Comparison of ENCODE assay signal across 9 cellular contexts in the genomic region with DNA sequence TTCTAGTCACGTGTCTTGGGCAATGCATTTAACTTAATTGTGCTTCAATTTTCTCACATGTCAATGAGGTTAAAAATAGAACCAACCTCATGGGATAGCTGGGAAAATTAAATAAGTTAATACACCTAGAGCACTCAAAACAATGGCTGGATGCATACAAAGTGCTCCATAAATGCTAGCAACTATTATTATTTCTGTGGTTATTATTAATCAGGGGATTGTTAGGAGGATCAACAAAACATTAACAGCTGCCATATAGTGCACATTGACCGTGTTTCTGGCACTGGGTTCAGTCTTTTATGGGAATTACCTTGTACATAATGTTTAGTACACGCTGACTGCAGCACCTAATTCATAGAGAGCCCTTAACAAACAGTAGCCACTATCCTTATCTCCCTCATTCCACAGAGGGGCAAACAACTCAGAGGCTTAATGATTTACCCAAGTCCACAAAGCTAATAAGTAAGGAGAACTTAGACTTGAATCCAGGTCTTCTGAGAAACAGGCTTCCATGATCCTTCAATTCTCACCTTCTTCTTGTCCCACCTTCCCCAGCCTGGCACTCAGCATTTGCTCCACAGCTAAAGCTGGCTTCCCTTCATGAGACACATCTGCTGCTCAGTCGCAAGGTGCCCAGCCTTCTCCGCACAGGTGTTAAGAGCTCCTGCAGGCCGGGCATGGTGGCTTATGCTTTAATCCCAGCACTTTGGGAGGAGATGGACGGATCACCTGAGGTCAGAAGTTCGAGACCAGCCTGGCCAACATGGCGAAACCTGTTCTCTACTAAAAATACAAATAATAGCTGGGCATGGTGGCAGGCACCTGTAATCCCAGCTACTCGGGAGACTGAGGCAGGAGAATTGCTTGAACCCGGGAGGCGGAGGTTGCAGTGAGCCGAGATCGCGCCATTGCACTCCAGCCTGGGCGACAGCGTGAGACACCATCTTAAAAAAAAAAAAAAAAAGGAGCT.
A peak's percentile ranks its signal among the peaks of the same experiment; 100 is the strongest.
DNase-seq lines count a peak whose midpoint lies in the region; ATAC-seq, FAIRE-seq and TF ChIP-seq lines count a peak whose summit lies in the region.
"Had no signal": no experiment of that assay in that cellular context is flagged by ENCODE, and none has a peak within 500 bp of the region (broad histone marks: within the 10 kb centered on the region; RNA-seq: fewer than 3 reads in every experiment).

No MANE protein-coding gene starts in this region.

- peaks cover 3% of the 10 kb centered on the region for H3K9me3 ChIP-seq in keratinocyte (ENCODE audit: control insufficient read depth, low read depth, low read length)
- no peaks in the 10 kb centered on the region for H3K9me3 ChIP-seq in spleen

- intact Hi-C loops in spleen (cut with DNase I; ENCODE audit: low total_unique reads), result no loop called here

- TF ChIP-seq POLR2A in spleen (IDR thresholded peaks at IDR 0.05), result no peak

- FAIRE-seq in RCC 7860 (lab: Jason Lieb, UNC), result peak; percentile 90
- no peak for FAIRE-seq in keratinocyte (lab: Jason Lieb, UNC)
- FAIRE-seq: colon had no signal

- dilution Hi-C loops in keratinocyte (cut with MboI; ENCODE audit: extremely low pct_ligation_motif_present, low sequenced_read_pairs), result no loop called here

- H3K9ac ChIP-seq in keratinocyte (ENCODE audit: control insufficient read depth, extremely low read depth, insufficient read depth, low read length), result peak overlapping the region; percentile 59

- H2AFZ ChIP-seq in keratinocyte (ENCODE audit: control insufficient read depth, low read length), result no peak overlapping the region

- H3K36me3 ChIP-seq in keratinocyte (ENCODE audit: control insufficient read depth in 2 of 2, extremely low read depth in 1 of 2, insufficient read depth in 2 of 2, low read length in 2 of 2) (no peaks in the 10 kb centered on the region), spleen (no peaks in the 10 kb centered on the region)

- ATAC-seq in GM18873 (IDR thresholded peaks at IDR 0.05; ENCODE audit: low FRiP score, unreplicated experiment), result no peak

- DNase-seq in HuH-7 (ENCODE audit: low spot score) (peak; percentile 52), RCC 7860 (ENCODE audit: low spot score) (peak; percentile 80), keratinocyte (ENCODE audit: low read depth, low spot score) (no peak), spleen (no peak), NCI-H2196 treated with DMSO at 0.1 percent for 48 hours (lab: John Stamatoyannopoulos, UW; ENCODE audit: unreplicated experiment) (no peak), Kasumi-1 (lab: John Stamatoyannopoulos, UW) (no peak), NAMALWA (ENCODE audit: low spot score) (no peak)

- peak overlapping the region; percentile 56 for H3K4me2 ChIP-seq in keratinocyte (ENCODE audit: control insufficient read depth, extremely low read depth, insufficient read depth, low read depth, low read length)

- H3K4me1 ChIP-seq in keratinocyte (ENCODE audit: control insufficient read depth, extremely low read depth, insufficient read depth, low read length), result peaks cover 40% of the 10 kb centered on the region
- peaks cover 0 to 58% (median 33%) of the 10 kb centered on the region in 6 donors for H3K4me1 ChIP-seq in spleen

- H3K4me3 ChIP-seq in keratinocyte (ENCODE audit: control insufficient read depth in 2 of 3, extremely low read depth in 1 of 3, insufficient read depth in 2 of 3, low read depth in 1 of 3, low read length in 3 of 3) (no peak overlapping the region), spleen (peak overlapping the region in 2 of 8 donors; percentile 9 to 49)

- no peak for TF ChIP-seq CTCF in keratinocyte (optimal IDR thresholded peaks at IDR 0.05 in 1 of 3, IDR thresholded peaks at IDR 0.05 in 1 of 3, conservative IDR thresholded peaks at IDR 0.05 in 1 of 3; ENCODE audit: extremely low read depth in 1 of 3, insufficient read depth in 2 of 3, low read length in 3 of 3)
- no peak for TF ChIP-seq CTCF in spleen (IDR thresholded peaks at IDR 0.05 in 8 of 11, conservative IDR thresholded peaks at IDR 0.05 in 3 of 11)

- H3K27ac ChIP-seq in keratinocyte (ENCODE audit: control insufficient read depth, insufficient read depth, low read length) (peak overlapping the region; percentile 78), spleen (peak overlapping the region in 7 of 8 donors; percentile 71 to 92 (median 82))

- no peaks in the 10 kb centered on the region for H3K9me1 ChIP-seq in keratinocyte (ENCODE audit: control insufficient read depth, extremely low read depth, insufficient read depth, low read length)

- 85 to 93% (median 87%) methylated on average over 17 of the region's 17 CpGs for WGBS in spleen, 5 donors

- H4K20me1 ChIP-seq in keratinocyte (ENCODE audit: control insufficient read depth, extremely low read depth, insufficient read depth, low read length), result no peaks in the 10 kb centered on the region

- no peaks in the 10 kb centered on the region for H3K79me2 ChIP-seq in keratinocyte (ENCODE audit: control insufficient read depth, insufficient read depth, low read length)

- H3K27me3 ChIP-seq in keratinocyte (ENCODE audit: control insufficient read depth, extremely low read depth, insufficient read depth, low read length), result no peaks in the 10 kb centered on the region
- H3K27me3 ChIP-seq in spleen (replicated peaks in 1 of 7), result peaks cover 0 to 28% (median 0%) of the 10 kb centered on the region in 7 donors

Comparison
In these comparisons a context has a peak if more than half of its experiments do, and no peak if none do; other contexts are left out.
1. DNase-seq: peak in HuH-7 (single experiment) and RCC 7860 (single experiment); none in keratinocyte (single experiment), spleen (single experiment), NCI-H2196 treated with DMSO at 0.1 percent for 48 hours (single experiment), Kasumi-1 (0 of 2) and NAMALWA (single experiment).